ENCODE assay signal across 9 cellular contexts in the genomic region with DNA sequence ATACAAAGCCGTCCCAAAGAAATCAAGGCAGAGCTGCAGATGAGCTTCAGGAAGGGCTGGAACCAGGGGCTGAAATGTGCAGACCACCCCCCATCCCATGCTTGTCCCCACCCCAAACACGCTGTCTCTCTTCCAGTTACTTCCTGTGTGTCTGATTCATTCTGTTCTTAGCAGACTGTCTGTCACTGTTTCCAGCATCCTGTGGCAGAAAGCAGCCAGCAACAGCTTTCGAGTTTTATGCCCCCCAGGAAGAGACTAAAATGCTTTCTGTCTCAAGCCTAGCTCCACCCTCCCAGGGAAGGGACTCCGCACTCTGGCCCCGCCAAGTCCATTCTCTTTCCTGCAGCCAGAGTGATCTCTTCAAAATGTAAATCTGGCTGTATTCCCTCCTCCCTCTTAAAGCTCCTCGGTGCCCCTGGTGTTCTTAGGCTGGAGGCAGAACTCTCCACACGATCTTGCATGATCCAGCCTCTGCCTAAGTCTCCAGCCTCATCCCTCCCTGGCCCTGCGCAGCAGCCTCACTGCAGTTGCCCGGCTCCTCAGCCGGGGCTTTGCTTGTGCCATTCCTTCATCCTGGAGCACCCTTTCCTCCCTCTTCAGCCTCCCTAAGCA. TPM values are rescaled to one million over a fixed set of nuclear protein-coding genes. Genes with fewer than 3 reads are reported as not detected.
DNase-seq lines count a peak whose midpoint lies in the region; TF ChIP-seq lines count a peak whose summit lies in the region.
"Had no signal": no experiment of that assay in that cellular context is flagged by ENCODE, and none has a peak within 500 bp of the region (broad histone marks: within the 10 kb centered on the region; RNA-seq: fewer than 3 reads in every experiment).

No MANE protein-coding gene starts in this region.

- H3K36me3 Mint-ChIP-seq in nephron progenitor cell (ENCODE audit: low read depth) = no peaks in the 10 kb centered on the region

- CTCF ChIA-PET in GM10248 (lab: Yijun Ruan, JAX) = no interaction called here

- H3K27me3 Mint-ChIP-seq in nephron progenitor cell (ENCODE audit: low read depth, poor library complexity) = peaks cover 21% of the 10 kb centered on the region

- peak overlapping the region; percentile 29 for H3K27ac ChIP-seq in brain microvascular endothelial cell
- no peak overlapping the region for H3K27ac ChIP-seq in prostate gland

- DNase-seq in AG08396 (ENCODE audit: low spot score) = peak; percentile 22
- peak; percentile 69 for DNase-seq in LHCN-M2 (ENCODE audit: low read depth)
- DNase-seq in brain microvascular endothelial cell = peak; percentile 42
- peak; percentile 14 for DNase-seq in mesenteric fat pad (ENCODE audit: low spot score)
- no peak for DNase-seq in kidney glomerular epithelial cell (lab: John Stamatoyannopoulos, UW)
- no peak for DNase-seq in nephron progenitor cell
- no peak for DNase-seq in GM10248 (ENCODE audit: extremely low spot score)
- DNase-seq in prostate gland (ENCODE audit: low spot score) = no peak
- DNase-seq: NCI-H2171 had no signal

- no peaks in the 10 kb centered on the region for H3K27me3 ChIP-seq in brain microvascular endothelial cell (replicated peaks)
- H3K27me3 ChIP-seq in prostate gland (replicated peaks; ENCODE audit: insufficient read depth) = no peaks in the 10 kb centered on the region

- TF ChIP-seq CTCF in brain microvascular endothelial cell (IDR thresholded peaks at IDR 0.05; ENCODE audit: low read depth, low read length, missing control alignments) (peak; percentile 15), nephron progenitor cell (IDR thresholded peaks at IDR 0.05) (no peak), GM10248 (IDR thresholded peaks at IDR 0.05; ENCODE audit: control extremely low read depth, extremely low read depth, low read depth, missing control alignments) (no peak), prostate gland (IDR thresholded peaks at IDR 0.05) (no peak)

- no peaks in the 10 kb centered on the region for H3K36me3 ChIP-seq in brain microvascular endothelial cell (replicated peaks)
- H3K36me3 ChIP-seq in prostate gland = no peaks in the 10 kb centered on the region

- whole genome bisulfite sequencing in prostate gland = 38% methylated on average over 9 of the region's 10 CpGs

- POLR2A ChIA-PET in GM10248 (lab: Yijun Ruan, JAX) = no interaction called here

- H3K9me3 ChIP-seq in prostate gland = no peaks in the 10 kb centered on the region

- intact Hi-C loops in prostate gland (cut with DNase I) = no loop called here

- no peak overlapping the region for H3K27ac Mint-ChIP-seq in nephron progenitor cell

- peaks cover 15% of the 10 kb centered on the region for H3K4me1 Mint-ChIP-seq in nephron progenitor cell

- TF ChIP-seq POLR2A in prostate gland (IDR thresholded peaks at IDR 0.05) = no peak

- H3K4me1 ChIP-seq in prostate gland (replicated peaks) = no peaks in the 10 kb centered on the region

- H3K9me3 Mint-ChIP-seq in nephron progenitor cell = peaks cover 8% of the 10 kb centered on the region

- H3K4me3 ChIP-seq in brain microvascular endothelial cell (ENCODE audit: low read depth, low read length) (peak overlapping the region; percentile 9), prostate gland (no peak overlapping the region)

- no peak overlapping the region for H3K4me3 Mint-ChIP-seq in nephron progenitor cell

- in situ Hi-C loops in brain microvascular endothelial cell (cut with HindIII; ENCODE audit: low pct_ligation_motif_present, low sequenced_read_pairs) = no loop called here

RNA-seq across cellular contexts. Expression of a gene that starts 41.5 kb away (rescaled TPM):
- total RNA-seq in LHCN-M2 (2014; rRNA removed) = 8.7 and 9.5 TPM in 2 replicates
- 3.0 TPM for polyA plus RNA-seq in LHCN-M2 (2012)
- total RNA-seq in mesenteric fat pad = 3.8 TPM
- 1 to 10 TPM in 1 of 2 donors, under 1 TPM in 1; 0.50 to 5.9 TPM for total RNA-seq in prostate gland

Comparison
In these comparisons a context has a peak if more than half of its experiments do, and no peak if none do; other contexts are left out.
1. DNase-seq: peak in AG08396 (single experiment), LHCN-M2 (single experiment), brain microvascular endothelial cell (single experiment) and mesenteric fat pad (single experiment); none in kidney glomerular epithelial cell (single experiment), nephron progenitor cell (single experiment), GM10248 (single experiment) and prostate gland (single experiment).